ENCODE assay signal across 8 cellular contexts in the genomic region with DNA sequence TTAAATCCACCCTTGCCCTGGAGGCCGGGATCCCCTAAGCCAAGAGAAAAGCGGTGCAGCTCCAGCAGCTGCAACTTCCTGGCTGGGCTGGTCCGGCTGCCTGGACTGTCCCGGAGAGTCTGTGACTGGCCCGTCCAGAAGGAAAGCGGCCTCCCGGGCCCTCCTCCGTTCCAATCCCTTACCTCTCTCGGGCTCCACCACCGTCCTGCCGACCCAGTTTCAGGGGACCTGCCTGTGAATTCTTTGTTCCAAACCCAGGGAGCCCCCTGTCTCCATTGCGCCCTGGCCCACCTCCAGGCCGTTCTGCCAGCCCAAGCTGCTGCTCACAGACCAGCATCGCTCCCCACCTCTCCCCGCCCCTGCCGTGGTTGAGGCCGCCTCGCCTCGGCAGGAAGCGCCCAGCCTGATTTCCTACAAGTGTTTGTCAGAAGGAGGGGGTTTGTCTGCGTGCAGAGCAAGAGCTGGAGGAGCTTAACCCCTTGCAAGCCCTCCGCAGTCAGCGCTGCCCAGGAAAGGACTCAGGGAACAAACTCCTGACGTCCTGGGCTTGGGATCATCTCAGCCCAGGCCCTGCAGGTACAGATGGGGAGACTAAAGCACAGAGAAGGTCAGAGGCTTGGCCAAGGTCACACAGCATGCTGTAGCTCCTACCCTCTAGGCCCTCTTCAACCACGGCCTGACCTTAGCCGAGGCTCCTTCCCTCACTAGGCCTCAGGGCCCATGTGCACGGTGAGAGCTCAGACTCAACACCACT.
A peak's percentile ranks its signal among the peaks of the same experiment; 100 is the strongest.
DNase-seq lines count a peak whose midpoint lies in the region; ATAC-seq and TF ChIP-seq lines count a peak whose summit lies in the region.

A gene with protein sequence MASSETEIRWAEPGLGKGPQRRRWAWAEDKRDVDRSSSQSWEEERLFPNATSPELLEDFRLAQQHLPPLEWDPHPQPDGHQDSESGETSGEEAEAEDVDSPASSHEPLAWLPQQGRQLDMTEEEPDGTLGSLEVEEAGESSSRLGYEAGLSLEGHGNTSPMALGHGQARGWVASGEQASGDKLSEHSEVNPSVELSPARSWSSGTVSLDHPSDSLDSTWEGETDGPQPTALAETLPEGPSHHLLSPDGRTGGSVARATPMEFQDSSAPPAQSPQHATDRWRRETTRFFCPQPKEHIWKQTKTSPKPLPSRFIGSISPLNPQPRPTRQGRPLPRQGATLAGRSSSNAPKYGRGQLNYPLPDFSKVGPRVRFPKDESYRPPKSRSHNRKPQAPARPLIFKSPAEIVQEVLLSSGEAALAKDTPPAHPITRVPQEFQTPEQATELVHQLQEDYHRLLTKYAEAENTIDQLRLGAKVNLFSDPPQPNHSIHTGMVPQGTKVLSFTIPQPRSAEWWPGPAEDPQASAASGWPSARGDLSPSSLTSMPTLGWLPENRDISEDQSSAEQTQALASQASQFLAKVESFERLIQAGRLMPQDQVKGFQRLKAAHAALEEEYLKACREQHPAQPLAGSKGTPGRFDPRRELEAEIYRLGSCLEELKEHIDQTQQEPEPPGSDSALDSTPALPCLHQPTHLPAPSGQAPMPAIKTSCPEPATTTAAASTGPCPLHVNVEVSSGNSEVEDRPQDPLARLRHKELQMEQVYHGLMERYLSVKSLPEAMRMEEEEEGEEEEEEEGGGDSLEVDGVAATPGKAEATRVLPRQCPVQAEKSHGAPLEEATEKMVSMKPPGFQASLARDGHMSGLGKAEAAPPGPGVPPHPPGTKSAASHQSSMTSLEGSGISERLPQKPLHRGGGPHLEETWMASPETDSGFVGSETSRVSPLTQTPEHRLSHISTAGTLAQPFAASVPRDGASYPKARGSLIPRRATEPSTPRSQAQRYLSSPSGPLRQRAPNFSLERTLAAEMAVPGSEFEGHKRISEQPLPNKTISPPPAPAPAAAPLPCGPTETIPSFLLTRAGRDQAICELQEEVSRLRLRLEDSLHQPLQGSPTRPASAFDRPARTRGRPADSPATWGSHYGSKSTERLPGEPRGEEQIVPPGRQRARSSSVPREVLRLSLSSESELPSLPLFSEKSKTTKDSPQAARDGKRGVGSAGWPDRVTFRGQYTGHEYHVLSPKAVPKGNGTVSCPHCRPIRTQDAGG (N-terminal part only) (minus strand): TSS at position 305 of the 754 bp plus-strand sequence. CDS start 6,649 bp downstream, outside the sequence.

- peak within 1 kb of the TSS; percentile 74 for H3K4me3 ChIP-seq in WI38 (ENCODE audit: low read depth, low read length)

- peak; percentile 51 for DNase-seq in brain pericyte (ENCODE audit: low read depth, low spot score)
- DNase-seq in inferior parietal cortex (ENCODE audit: extremely low spot score) = peak; percentile 49
- peak; percentile 78 for DNase-seq in stimulated activated CD4-positive, alpha-beta T cell treated with anti-CD3 and anti-CD28 coated beads, Interleukin-12 subunit alpha, Interleukin-12 subunit beta, amount 100 ng/mL, for 4 hours
- no peak for DNase-seq in NCI-H1694 (lab: John Stamatoyannopoulos, UW)
- no peak for DNase-seq in NCI-H446 (lab: John Stamatoyannopoulos, UW)

- in situ Hi-C loops in GM18951 (cut with MboI; ENCODE audit: low sequenced_read_pairs, unreplicated experiment) = no loop called here

- no peak for TF ChIP-seq CTCF in WI38 (IDR thresholded peaks at IDR 0.05; ENCODE audit: low read depth, low read length)

- peak; percentile 88 for TF ChIP-seq POLR2A in GM18951 (IDR thresholded peaks at IDR 0.05; ENCODE audit: extremely low read depth, insufficient read depth, insufficient read length)

- ATAC-seq in HG03521 (IDR thresholded peaks at IDR 0.05; ENCODE audit: unreplicated experiment) = peak; percentile 25

Comparison
In these comparisons a context has a peak if more than half of its experiments do, and no peak if none do; other contexts are left out.
1. DNase-seq: peak in brain pericyte (single experiment), inferior parietal cortex (single experiment) and stimulated activated CD4-positive, alpha-beta T cell treated with anti-CD3 and anti-CD28 coated beads, Interleukin-12 subunit alpha, Interleukin-12 subunit beta, amount 100 ng/mL, for 4 hours (single experiment); none in NCI-H1694 (single experiment) and NCI-H446 (0 of 2).